In genomic region chr1:58704616-58705021, GRCh38 we compare ENCODE assay signal across 1 cellular context.
TF ChIP-seq lines count a peak whose summit lies in the region.

No MANE protein-coding gene starts in this region.

TF ChIP-seq in K562, 482 proteins besides CTCF, POLR2A, EP300 and RAD21 (continued from another document):
- TF ChIP-seq E2F4 (CRISPR knock-in tag; IDR thresholded peaks at IDR 0.05; ENCODE audit: low read depth) (no peak), SOX6 (IDR thresholded peaks at IDR 0.05) (peak; percentile 37; the same call in 1 of the 2 replicates), BRF1 (IDR thresholded peaks at IDR 0.05; ENCODE audit: borderline replicate concordance, extremely low read depth, insufficient read length) (no peak), TEAD2 (tag; IDR thresholded peaks at IDR 0.05) (no peak), POLR2AphosphoS5 (IDR thresholded peaks at IDR 0.05; ENCODE audit: control insufficient read depth, insufficient read depth, low read depth, low read length) (no peak), NFE2 (IDR thresholded peaks at IDR 0.05; ENCODE audit: low read depth) (peak; percentile 31; the same call in 1 of the 2 replicates), NR3C1 (CRISPR knock-in tag; IDR thresholded peaks at IDR 0.05) (no peak), NR2F6 (CRISPR knock-in tag; IDR thresholded peaks at IDR 0.05) (no peak), TEAD1 (CRISPR knock-in tag; IDR thresholded peaks at IDR 0.05) (no peak), ZNF316 (IDR thresholded peaks at IDR 0.05) (peak; percentile 46; the same call in 1 of the 2 replicates), ETS2 (tag; IDR thresholded peaks at IDR 0.05; ENCODE audit: borderline replicate concordance, poor library complexity, severe bottlenecking) (no peak), ZNF408 (CRISPR knock-in tag; IDR thresholded peaks at IDR 0.05; ENCODE audit: low read depth) (no peak), PKNOX1 (IDR thresholded peaks at IDR 0.05) (peak; percentile 61), ZNF785 (CRISPR knock-in tag; IDR thresholded peaks at IDR 0.05) (no peak), ZNF124 (CRISPR knock-in tag; IDR thresholded peaks at IDR 0.05) (no peak), KAT7 (CRISPR knock-in tag; IDR thresholded peaks at IDR 0.05; ENCODE audit: borderline replicate concordance) (no peak), ID3 (CRISPR knock-in tag; IDR thresholded peaks at IDR 0.05) (no peak), ID3 (tag; IDR thresholded peaks at IDR 0.05) (no peak), ZFP36 (IDR thresholded peaks at IDR 0.05; ENCODE audit: low read depth, low read length, partially characterized antibody) (no peak), MYNN (IDR thresholded peaks at IDR 0.05) (no peak), MYNN (CRISPR knock-in tag; IDR thresholded peaks at IDR 0.05) (no peak)
